In genomic region chr20:22796465-22797077, GRCh38 we compare ENCODE assay signal across 11 cellular contexts.
DNase-seq lines count a peak whose midpoint lies in the region; ATAC-seq and TF ChIP-seq lines count a peak whose summit lies in the region.
"Had no signal": no experiment of that assay in that cellular context is flagged by ENCODE, and none has a peak within 500 bp of the region (broad histone marks: within the 10 kb centered on the region; RNA-seq: fewer than 3 reads in every experiment).

No MANE protein-coding gene starts in this region.

- CTCF ChIA-PET in mammary epithelial cell (lab: Charles Lee; ENCODE audit: low non-redundant PET) = interaction anchor here (1.0 kb wide), 1 partner anchor 100 kb away, joined by 8 read pairs; no protein-coding TSS in a partner anchor
- CTCF ChIA-PET in CD8-positive, alpha-beta memory T cell (lab: Charles Lee) = no interaction called here

- POLR2A ChIA-PET in CD8-positive, alpha-beta memory T cell (lab: Charles Lee) = no interaction called here

- no peaks in the 10 kb centered on the region for H4K20me1 ChIP-seq in GM23248 (ENCODE audit: insufficient read depth)
- H4K20me1 ChIP-seq in mammary epithelial cell (ENCODE audit: insufficient read depth, low read length) = no peaks in the 10 kb centered on the region

- in situ Hi-C loops in GM23248 (cut with MboI) = no loop called here
- in situ Hi-C loops in mammary epithelial cell (cut with MboI; ENCODE audit: low sequenced_read_pairs in 2 of 2) = no loop called here

- peak; percentile 29 for DNase-seq in GM23248
- DNase-seq in mammary epithelial cell = peak; percentile 10
- DNase-seq in right cardiac atrium = no peak
- no peak for DNase-seq in stimulated activated CD4-positive, alpha-beta T cell treated with anti-CD3 and anti-CD28 coated beads, Interleukin-4, amount 100 ng/mL, for 4 hours
- no peak for DNase-seq in CD8-positive, alpha-beta memory T cell
- DNase-seq in SIG-M5 treated with dmso at 0.1 percent for 504 hours (lab: John Stamatoyannopoulos, UW; ENCODE audit: unreplicated experiment) = no peak
- DNase-seq in HCEC 1CT = no peak
- DNase-seq: activated T-cell treated with anti-CD3 and anti-CD28 coated beads for 4 hours, COR-L47 had no signal

- H3K36me3 ChIP-seq in GM23248 (ENCODE audit: low read depth) (no peaks in the 10 kb centered on the region), mammary epithelial cell (ENCODE audit: insufficient read depth, low read length) (no peaks in the 10 kb centered on the region), subcutaneous abdominal adipose tissue (ENCODE audit: control insufficient read depth in 5 of 5, insufficient read depth in 5 of 5, low read length in 5 of 5) (no peaks in the 10 kb centered on the region)
- H3K36me3 ChIP-seq in CD8-positive, alpha-beta memory T cell (ENCODE audit: insufficient read depth, low read length) = no peaks in the 10 kb centered on the region

- ATAC-seq in right cardiac atrium = peak; percentile 50 to 73
- ATAC-seq: GM12878 had no signal

- 0 out of 2 replicates have a peak overlapping the region, but pooled peaks have one; percentile 30 for H3K27ac ChIP-seq in GM23248
- H3K27ac ChIP-seq in mammary epithelial cell (ENCODE audit: insufficient read depth, low read depth, low read length) = peak overlapping the region; percentile 68
- H3K27ac ChIP-seq in right cardiac atrium (ENCODE audit: low read length) = no peak overlapping the region
- peak overlapping the region; percentile 42 for H3K27ac ChIP-seq in subcutaneous abdominal adipose tissue (ENCODE audit: low read depth, low read length)
- no peak overlapping the region for H3K27ac ChIP-seq in CD8-positive, alpha-beta memory T cell (ENCODE audit: low read depth, low read length)

- H3K9me3 ChIP-seq in GM23248 (ENCODE audit: low read depth) (no peaks in the 10 kb centered on the region), mammary epithelial cell (replicated peaks; ENCODE audit: insufficient read depth, low read length) (no peaks in the 10 kb centered on the region), right cardiac atrium (ENCODE audit: control insufficient read depth, low read length) (no peaks in the 10 kb centered on the region), subcutaneous abdominal adipose tissue (ENCODE audit: control insufficient read depth in 5 of 5, low read length in 5 of 5) (no peaks in the 10 kb centered on the region)
- no peaks in the 10 kb centered on the region for H3K9me3 ChIP-seq in CD8-positive, alpha-beta memory T cell (ENCODE audit: low read length)

- H3K9me2 ChIP-seq in GM23248 (ENCODE audit: insufficient read depth) = no peaks in the 10 kb centered on the region

- H3K9ac ChIP-seq in GM23248 = no peak overlapping the region
- peak overlapping the region; percentile 5 for H3K9ac ChIP-seq in mammary epithelial cell (ENCODE audit: insufficient read depth, low read length)
- no peak overlapping the region for H3K9ac ChIP-seq in subcutaneous abdominal adipose tissue (ENCODE audit: low read length in 5 of 5)

- H3K4me3 Mint-ChIP-seq in CD8-positive, alpha-beta memory T cell = no peak overlapping the region

- no peak for TF ChIP-seq CTCF in mammary epithelial cell (conservative IDR thresholded peaks at IDR 0.05 in 1 of 2, IDR thresholded peaks at IDR 0.05 in 1 of 2; ENCODE audit: extremely low read depth in 1 of 2, insufficient read depth in 1 of 2, low read depth in 1 of 2, low read length in 2 of 2)

- H3K36me3 Mint-ChIP-seq in CD8-positive, alpha-beta memory T cell = no peaks in the 10 kb centered on the region

- BruUV-seq in mammary epithelial cell (replicated peaks; lab: Mats Ljungman, UMichigan) = no TSS peak

- H3K4me2 ChIP-seq in GM23248 (ENCODE audit: unreplicated experiment) = peak overlapping the region; percentile 66
- peak overlapping the region; percentile 28 for H3K4me2 ChIP-seq in mammary epithelial cell (ENCODE audit: insufficient read depth, low read depth, low read length)

- 30 to 36% methylated on average over 5 of the region's 5 CpGs for WGBS in GM23248 (ENCODE audit: low coverage in 1 of 2, low lambda C conversion rate in 2 of 2, missing lambda C conversion rate in 2 of 2), 2 experiments
- WGBS in mammary epithelial cell (ENCODE audit: low coverage, missing lambda C conversion rate) = 92% methylated on average over 5 of the region's 5 CpGs
- 63% methylated on average over 5 of the region's 5 CpGs for WGBS in right cardiac atrium

- no peaks in the 10 kb centered on the region for H3K4me1 Mint-ChIP-seq in CD8-positive, alpha-beta memory T cell

- peaks cover 0 to 9% (median 4%) of the 10 kb centered on the region in 5 donors for H3K9me3 Mint-ChIP-seq in CD8-positive, alpha-beta memory T cell

- H3K79me2 ChIP-seq in GM23248 (ENCODE audit: insufficient read depth) (no peaks in the 10 kb centered on the region), mammary epithelial cell (ENCODE audit: insufficient read depth, low read length) (no peaks in the 10 kb centered on the region)

- H2AFZ ChIP-seq in GM23248 (no peak overlapping the region), mammary epithelial cell (ENCODE audit: low read depth, low read length) (no peak overlapping the region)

- no peaks in the 10 kb centered on the region for H3K27me3 Mint-ChIP-seq in CD8-positive, alpha-beta memory T cell

- dilution Hi-C loops in mammary epithelial cell (cut with HindIII; ENCODE audit: low sequenced_read_pairs) = no loop called here

- peaks cover 24% of the 10 kb centered on the region for H3K27me3 ChIP-seq in GM23248 (replicated peaks; ENCODE audit: insufficient read depth)
- no peaks in the 10 kb centered on the region for H3K27me3 ChIP-seq in mammary epithelial cell (ENCODE audit: insufficient read depth, low read length)
- no peaks in the 10 kb centered on the region for H3K27me3 ChIP-seq in right cardiac atrium (ENCODE audit: control insufficient read depth, insufficient read depth)
- H3K27me3 ChIP-seq in subcutaneous abdominal adipose tissue (ENCODE audit: control insufficient read depth in 5 of 5, insufficient read depth in 4 of 5, low read length in 5 of 5) = no peaks in the 10 kb centered on the region
- H3K27me3 ChIP-seq in CD8-positive, alpha-beta memory T cell (ENCODE audit: insufficient read depth, low read length, poor library complexity, severe bottlenecking) = no peaks in the 10 kb centered on the region

- peaks cover 14% of the 10 kb centered on the region; the same call in 1 of the 2 replicates for H3F3A ChIP-seq in GM23248 (ENCODE audit: insufficient read depth)

- H3K4me3 ChIP-seq in GM23248 (0 out of 2 replicates have a peak overlapping the region, but pooled peaks have one; percentile 5), mammary epithelial cell (replicated peaks in 1 of 3; ENCODE audit: insufficient read depth in 1 of 3, low read depth in 2 of 3, low read length in 3 of 3) (no peak overlapping the region), right cardiac atrium (ENCODE audit: low read length) (no peak overlapping the region), subcutaneous abdominal adipose tissue (ENCODE audit: low read depth in 1 of 5, low read length in 5 of 5) (no peak overlapping the region)
- H3K4me3 ChIP-seq in CD8-positive, alpha-beta memory T cell (ENCODE audit: low read length) = no peak overlapping the region
- H3K4me3 ChIP-seq: GM12878 had no signal

- H3K4me1 ChIP-seq in GM23248 (ENCODE audit: insufficient read depth) = peaks cover 15% of the 10 kb centered on the region
- peaks cover 62% of the 10 kb centered on the region for H3K4me1 ChIP-seq in mammary epithelial cell (ENCODE audit: insufficient read depth, low read length)
- H3K4me1 ChIP-seq in right cardiac atrium (ENCODE audit: control insufficient read depth, insufficient read depth, low read length) = peaks cover 3% of the 10 kb centered on the region
- peaks cover 11 to 18% (median 17%) of the 10 kb centered on the region in 5 donors for H3K4me1 ChIP-seq in subcutaneous abdominal adipose tissue (ENCODE audit: control insufficient read depth in 5 of 5, insufficient read depth in 5 of 5, low read length in 5 of 5)
- no peaks in the 10 kb centered on the region for H3K4me1 ChIP-seq in CD8-positive, alpha-beta memory T cell (ENCODE audit: insufficient read depth, low read length)

- H3K27ac Mint-ChIP-seq in CD8-positive, alpha-beta memory T cell = no peak overlapping the region

- intact Hi-C loops in mammary epithelial cell (cut with micrococcal nuclease) = loop anchor here (1.0 to 5.0 kb wide), 2 partner anchors 33 to 54 kb away; no protein-coding TSS in a partner anchor
- intact Hi-C loops in right cardiac atrium (cut with DNase I) = no loop called here

Comparison
In these comparisons a context has a peak if more than half of its experiments do, and no peak if none do; other contexts are left out.
1. DNase-seq: peak in GM23248 (single experiment) and mammary epithelial cell (single experiment); none in right cardiac atrium (0 of 3), stimulated activated CD4-positive, alpha-beta T cell treated with anti-CD3 and anti-CD28 coated beads, Interleukin-4, amount 100 ng/mL, for 4 hours (0 of 2), CD8-positive, alpha-beta memory T cell (0 of 5), SIG-M5 treated with dmso at 0.1 percent for 504 hours (single experiment) and HCEC 1CT (single experiment).
2. H3K27ac ChIP-seq: peak in GM23248 (single experiment), mammary epithelial cell (single experiment) and subcutaneous abdominal adipose tissue (single experiment); none in right cardiac atrium (single experiment) and CD8-positive, alpha-beta memory T cell (single experiment).